Comparison of ENCODE assay signal across 3 cellular contexts in the genomic region with DNA sequence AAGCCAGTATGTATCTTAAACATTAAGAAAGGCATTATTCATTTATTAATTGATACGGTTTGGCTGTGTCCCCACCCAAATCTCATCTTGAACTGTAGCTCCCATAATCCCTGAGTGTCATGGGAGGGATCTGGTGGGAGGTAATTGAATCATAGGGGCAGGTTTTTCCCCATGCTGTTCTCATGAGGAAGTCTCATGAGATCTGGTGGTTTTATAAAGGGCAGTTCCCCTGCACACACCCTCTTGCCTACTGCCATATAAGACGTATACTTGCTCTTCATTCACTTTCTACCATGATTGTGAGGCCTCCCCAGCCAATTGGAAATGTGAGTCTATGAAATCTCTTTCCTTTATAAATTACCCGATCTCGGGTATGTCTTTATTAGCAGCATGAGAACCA.
"Had no signal": no experiment of that assay in that cellular context is flagged by ENCODE, and none has a peak within 500 bp of the region (broad histone marks: within the 10 kb centered on the region; RNA-seq: fewer than 3 reads in every experiment).

No MANE protein-coding gene starts in this region.

- ATAC-seq: GM12878 had no signal

- H3K4me3 ChIP-seq: GM12878 had no signal

- DNase-seq: GDM1, GF-D8 had no signal
